In genomic region chr17:17567114-17567513, GRCh38 we compare ENCODE assay signal across 1 cellular context.
TF ChIP-seq lines count a peak whose summit lies in the region.

No MANE protein-coding gene starts in this region.

TF ChIP-seq in H1, 55 proteins besides CTCF, POLR2A, EP300 and RAD21:
- TF ChIP-seq CHD2 (IDR thresholded peaks at IDR 0.05; ENCODE audit: low read length) (no peak), BACH1 (IDR thresholded peaks at IDR 0.05; ENCODE audit: low read length) (no peak), TBP (IDR thresholded peaks at IDR 0.05; ENCODE audit: low read depth, low read length) (no peak), CEBPB (IDR thresholded peaks at IDR 0.05; ENCODE audit: low read depth, low read length) (no peak), SP1 (IDR thresholded peaks at IDR 0.05; ENCODE audit: low read depth, low read length) (no peak), MAFK (IDR thresholded peaks at IDR 0.05; ENCODE audit: low read depth, low read length) (no peak), E2F6 (IDR thresholded peaks at IDR 0.05) (no peak), SUZ12 (IDR thresholded peaks at IDR 0.05; ENCODE audit: low read length) (no peak), ZNF274 (IDR thresholded peaks at IDR 0.05; ENCODE audit: borderline replicate concordance, extremely low read depth, low read length) (no peak)
